ENCODE assay signal across 29 cellular contexts in genomic region chr1:6796095-6796494, GRCh38. TPM values are rescaled to one million over a fixed set of nuclear protein-coding genes. Genes with fewer than 3 reads are reported as not detected.
DNase-seq lines count a peak whose midpoint lies in the region; ATAC-seq and TF ChIP-seq lines count a peak whose summit lies in the region.
"Had no signal": no experiment of that assay in that cellular context is flagged by ENCODE, and none has a peak within 500 bp of the region (broad histone marks: within the 10 kb centered on the region; RNA-seq: fewer than 3 reads in every experiment).

No MANE protein-coding gene starts in this region.

- H3K9me2 ChIP-seq in GM23248 (ENCODE audit: insufficient read depth): no peaks in the 10 kb centered on the region

- TF ChIP-seq EP300 in suprapubic skin (IDR thresholded peaks at IDR 0.05): no peak

- H4K20me1 ChIP-seq in GM23248 (ENCODE audit: insufficient read depth): no peaks in the 10 kb centered on the region; the same call in 1 of the 2 replicates

- H3K27me3 ChIP-seq in GM23248 (replicated peaks; ENCODE audit: insufficient read depth) (no peaks in the 10 kb centered on the region), adrenal gland (no peaks in the 10 kb centered on the region), left ventricle myocardium inferior (ENCODE audit: low read depth) (no peaks in the 10 kb centered on the region), suprapubic skin (no peaks in the 10 kb centered on the region)
- H3K27me3 ChIP-seq: esophagus muscularis mucosa, gastrocnemius medialis, MG63, upper lobe of left lung had no signal

- peak overlapping the region; percentile 46 for H3K4me2 ChIP-seq in GM23248 (ENCODE audit: unreplicated experiment)

- no peaks in the 10 kb centered on the region for H3K9me3 ChIP-seq in GM23248 (ENCODE audit: low read depth)
- H3K9me3 ChIP-seq in adrenal gland (replicated peaks in 1 of 3): no peaks in the 10 kb centered on the region
- no peaks in the 10 kb centered on the region for H3K9me3 ChIP-seq in left ventricle myocardium inferior (replicated peaks)
- no peaks in the 10 kb centered on the region for H3K9me3 ChIP-seq in suprapubic skin
- H3K9me3 ChIP-seq: esophagus muscularis mucosa, gastrocnemius medialis, HAP-1, MG63, upper lobe of left lung had no signal

- TF ChIP-seq CTCF in adrenal gland (IDR thresholded peaks at IDR 0.05) (no peak), left ventricle myocardium inferior (IDR thresholded peaks at IDR 0.05; ENCODE audit: borderline replicate concordance) (no peak), osteocyte (IDR thresholded peaks at IDR 0.05) (no peak), suprapubic skin (IDR thresholded peaks at IDR 0.05) (no peak)

- WGBS in GM23248 (ENCODE audit: low coverage in 1 of 2, low lambda C conversion rate in 2 of 2, missing lambda C conversion rate in 2 of 2), 2 experiments: 62 to 63% methylated on average over 9 of the region's 9 CpGs
- 33 to 54% (median 43%) methylated on average over 6 to 9 of the region's 9 CpGs for WGBS in adrenal gland, 4 donors
- 73% methylated on average over 9 of the region's 9 CpGs for whole genome bisulfite sequencing in suprapubic skin

- peaks cover 92% of the 10 kb centered on the region for H3K79me2 ChIP-seq in GM23248 (ENCODE audit: insufficient read depth)

- H3K4me1 Mint-ChIP-seq in osteocyte (ENCODE audit: unreplicated experiment) (peaks cover 41% of the 10 kb centered on the region), immature natural killer cell (peaks cover 5 to 29% of the 10 kb centered on the region in 2 donors)

- peaks cover 29% of the 10 kb centered on the region for H3K4me1 ChIP-seq in GM23248 (ENCODE audit: insufficient read depth)
- H3K4me1 ChIP-seq in adrenal gland (replicated peaks in 1 of 2): peaks cover 5 to 43% of the 10 kb centered on the region in 2 donors
- H3K4me1 ChIP-seq in left ventricle myocardium inferior: peaks cover 84% of the 10 kb centered on the region
- H3K4me1 ChIP-seq in suprapubic skin: peaks cover 19% of the 10 kb centered on the region

- peak overlapping the region; percentile 68 for H3K27ac Mint-ChIP-seq in osteocyte (ENCODE audit: unreplicated experiment)
- H3K27ac Mint-ChIP-seq in immature natural killer cell: no peak overlapping the region
- H3K27ac Mint-ChIP-seq: activated CD8-positive, alpha-beta T cell treated with anti-CD3 and anti-CD28 coated beads for 36 hours; activated naive CD8-positive, alpha-beta T cell treated with anti-CD3 and anti-CD28 coated beads, Interleukin-2, amount 10 ng/mL, durations not matched to agents 7 days and 5 days; naive thymus-derived CD8-positive, alpha-beta T cell; T-helper 1 cell treated with Interleukin-12 subunit alpha and Interleukin-12 subunit beta and Interleukin-4 antibody, amounts not matched to agents 30 μg/mL and 1 μg/mL, for 36 hours had no signal

- H3K27ac ChIP-seq in GM23248: peak overlapping the region; percentile 32
- peak overlapping the region; percentile 47 to 81 (median 69) for H3K27ac ChIP-seq in adrenal gland
- H3K27ac ChIP-seq in left ventricle myocardium inferior (replicated peaks): peak overlapping the region; percentile 45
- H3K27ac ChIP-seq in suprapubic skin: no peak overlapping the region
- H3K27ac ChIP-seq: esophagus muscularis mucosa, gastrocnemius medialis, upper lobe of left lung had no signal

- H3K36me3 ChIP-seq in GM23248 (ENCODE audit: low read depth) (no peaks in the 10 kb centered on the region), adrenal gland (replicated peaks in 1 of 2) (no peaks in the 10 kb centered on the region), left ventricle myocardium inferior (no peaks in the 10 kb centered on the region), suprapubic skin (peaks cover 3% of the 10 kb centered on the region)
- H3K36me3 ChIP-seq: esophagus muscularis mucosa, gastrocnemius medialis, HAP-1 had no signal

- intact Hi-C loops in adrenal gland (cut with DNase I): loop anchor here (5.0 kb wide), 2 partner anchors 76 to 96 kb away; no protein-coding TSS in a partner anchor
- intact Hi-C loops in left ventricle myocardium inferior (cut with micrococcal nuclease): no loop called here

- DNase-seq in GM23248 (no peak), adrenal gland (peak in 4 of 7 donors; percentile 43 to 57 (median 51)), left ventricle myocardium inferior (no peak), osteocyte (ENCODE audit: extremely low spot score, unreplicated experiment) (no peak), immature natural killer cell (no peak), glomerular visceral epithelial cell (ENCODE audit: extremely low spot score) (no peak), suprapubic skin (ENCODE audit: low spot score in 2 of 2) (no peak)
- DNase-seq: activated CD8-positive, alpha-beta T cell treated with anti-CD3 and anti-CD28 coated beads for 36 hours; activated effector memory CD4-positive, alpha-beta T cell treated with Interleukin-2 at 50 U/mL for 16 hours; activated naive CD8-positive, alpha-beta T cell treated with anti-CD3 and anti-CD28 coated beads, Interleukin-2, amount 10 ng/mL, durations not matched to agents 7 days and 5 days; C1 segment of cervical spinal cord; COR-L47; cortex of kidney; gastrocnemius medialis; GDM1; hippocampal formation; KBM-7; MG63; naive thymus-derived CD8-positive, alpha-beta T cell; NCI-H2029; NCI-H69; occipital lobe; stimulated activated CD4-positive, alpha-beta T cell treated with anti-CD3 and anti-CD28 coated beads, Interleukin-1b, Interleukin-23, amount 100 ng/mL, for 48 hours; upper lobe of left lung had no signal

- 0 out of 2 replicates have a peak overlapping the region, but pooled peaks have one; percentile 14 for H3K9ac ChIP-seq in GM23248

- in situ Hi-C loops in GM23248 (cut with MboI): loop anchor here (10.0 to 25.0 kb wide), 2 partner anchors 416 to 849 kb away; no protein-coding TSS in a partner anchor

- no peak overlapping the region for H2AFZ ChIP-seq in GM23248

- TF ChIP-seq POLR2A in adrenal gland (IDR thresholded peaks at IDR 0.05) (no peak), suprapubic skin (IDR thresholded peaks at IDR 0.05) (no peak)

- H3K4me3 ChIP-seq in GM23248: no peak overlapping the region
- no peak overlapping the region for H3K4me3 ChIP-seq in adrenal gland
- no peak overlapping the region for H3K4me3 ChIP-seq in left ventricle myocardium inferior
- H3K4me3 ChIP-seq in suprapubic skin: no peak overlapping the region
- H3K4me3 ChIP-seq: esophagus muscularis mucosa, gastrocnemius medialis, HAP-1, MG63, upper lobe of left lung had no signal

- H3F3A ChIP-seq in GM23248 (ENCODE audit: insufficient read depth): peaks cover 31% of the 10 kb centered on the region

- H3K27me3 Mint-ChIP-seq in osteocyte (ENCODE audit: unreplicated experiment) (no peaks in the 10 kb centered on the region), immature natural killer cell (ENCODE audit: low read depth in 3 of 3) (no peaks in the 10 kb centered on the region)
- H3K27me3 Mint-ChIP-seq: activated CD8-positive, alpha-beta T cell treated with anti-CD3 and anti-CD28 coated beads for 36 hours; activated naive CD8-positive, alpha-beta T cell treated with anti-CD3 and anti-CD28 coated beads, Interleukin-2, amount 10 ng/mL, durations not matched to agents 7 days and 5 days; naive thymus-derived CD8-positive, alpha-beta T cell had no signal

- no peak for ATAC-seq in HG03175 (IDR thresholded peaks at IDR 0.05; ENCODE audit: unreplicated experiment)
- ATAC-seq: activated CD8-positive, alpha-beta T cell treated with anti-CD3 and anti-CD28 coated beads for 36 hours; gastrocnemius medialis; left lobe of liver; naive thymus-derived CD8-positive, alpha-beta T cell had no signal

- H3K9me3 Mint-ChIP-seq in osteocyte (ENCODE audit: unreplicated experiment): no peaks in the 10 kb centered on the region
- H3K9me3 Mint-ChIP-seq in immature natural killer cell: no peaks in the 10 kb centered on the region
- H3K9me3 Mint-ChIP-seq: activated CD8-positive, alpha-beta T cell treated with anti-CD3 and anti-CD28 coated beads for 36 hours; activated naive CD8-positive, alpha-beta T cell treated with anti-CD3 and anti-CD28 coated beads, Interleukin-2, amount 10 ng/mL, durations not matched to agents 7 days and 5 days; naive thymus-derived CD8-positive, alpha-beta T cell; T-helper 1 cell treated with Interleukin-12 subunit alpha and Interleukin-12 subunit beta and Interleukin-4 antibody, amounts not matched to agents 30 μg/mL and 1 μg/mL, for 36 hours had no signal

- H3K36me3 Mint-ChIP-seq in osteocyte (ENCODE audit: unreplicated experiment) (no peaks in the 10 kb centered on the region), immature natural killer cell (peaks cover 0 to 4% (median 0%) of the 10 kb centered on the region in 3 donors)

- no peak overlapping the region for H3K4me3 Mint-ChIP-seq in osteocyte (ENCODE audit: unreplicated experiment)
- no peak overlapping the region for H3K4me3 Mint-ChIP-seq in immature natural killer cell
- H3K4me3 Mint-ChIP-seq: activated CD8-positive, alpha-beta T cell treated with anti-CD3 and anti-CD28 coated beads for 36 hours; activated naive CD8-positive, alpha-beta T cell treated with anti-CD3 and anti-CD28 coated beads, Interleukin-2, amount 10 ng/mL, durations not matched to agents 7 days and 5 days; naive thymus-derived CD8-positive, alpha-beta T cell; T-helper 1 cell treated with Interleukin-12 subunit alpha and Interleukin-12 subunit beta and Interleukin-4 antibody, amounts not matched to agents 30 μg/mL and 1 μg/mL, for 36 hours had no signal

RNA-seq across cellular contexts. Expression of gene CAMTA1, which starts 10.8 kb away (rescaled TPM):
- total RNA-seq in GM23248 (2014; rRNA removed; shearing (Covaris generic)): 50.1 and 86.8 TPM in 2 replicates
- polyA plus RNA-seq in GM23248 (2016; fragmentation: Nextera tagmentation; extraction: Ambion mirVana) (159 and 165 TPM in 2 replicates), adrenal gland (100 to 1,000 TPM; 114 to 141 (median 131) TPM), immature natural killer cell (10 to 100 TPM; 52.7 to 89.0 (median 71.0) TPM)
- total RNA-seq in adrenal gland (100 to 1,000 TPM in 2 of 8 donors, 10 to 100 TPM in 6; 62.9 to 129 (median 77.4) TPM), left ventricle myocardium inferior (160 TPM), osteocyte (68.1 and 81.6 TPM in 2 replicates), suprapubic skin (10 to 100 TPM; 40.4 to 54.1 (median 46.6) TPM)

Comparison
In these comparisons a context has a peak if more than half of its experiments do, and no peak if none do; other contexts are left out.
1. DNase-seq: peak in adrenal gland (4 of 7); none in GM23248 (single experiment), left ventricle myocardium inferior (single experiment), osteocyte (single experiment), immature natural killer cell (0 of 3), glomerular visceral epithelial cell (single experiment) and suprapubic skin (0 of 2).